ENCODE assay signal across 8 cellular contexts in the genomic region with DNA sequence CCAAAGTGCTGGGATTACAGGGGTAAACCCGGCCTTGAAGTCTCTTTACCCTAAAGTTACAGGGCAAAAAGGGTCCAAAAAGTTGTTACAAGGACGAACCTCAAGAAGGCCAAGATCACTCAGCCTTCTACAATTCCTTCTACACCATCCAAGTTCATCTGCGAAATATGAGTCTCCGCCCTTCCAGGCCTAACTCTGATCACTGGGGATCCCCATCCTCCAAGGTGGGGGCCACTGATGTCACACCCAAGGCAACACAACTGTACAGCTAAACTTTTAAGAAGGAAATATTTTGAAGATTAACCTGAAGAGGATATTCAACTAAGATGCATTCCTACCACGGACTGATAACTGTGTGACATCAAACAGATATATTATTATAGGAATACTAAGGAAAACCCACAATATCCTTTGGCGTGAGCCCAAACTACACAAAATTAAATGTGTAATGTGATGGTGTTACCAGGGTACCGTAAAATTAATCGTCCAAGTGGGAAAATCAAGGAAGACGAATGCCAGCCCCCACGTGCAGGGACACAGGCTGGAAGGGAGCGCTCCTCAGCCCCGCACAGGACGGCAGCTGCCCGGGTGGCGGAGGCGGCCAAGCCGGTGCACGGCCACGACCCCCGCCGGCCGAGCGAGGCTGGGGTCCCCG. TPM values are rescaled to one million over a fixed set of nuclear protein-coding genes. Genes with fewer than 3 reads are reported as not detected.
DNase-seq lines count a peak whose midpoint lies in the region; ATAC-seq and TF ChIP-seq lines count a peak whose summit lies in the region.

No MANE protein-coding gene starts in this region.

- H3K4me3 ChIP-seq in HL-60 (replicated peaks; ENCODE audit: insufficient read depth, low read length) (peak overlapping the region; percentile 59), adrenal gland (peak overlapping the region; percentile 21 to 63 (median 52)), tibial artery (peak overlapping the region; percentile 80 to 100)

- H3K9ac ChIP-seq in ES-I3 (ENCODE audit: low read depth, low read length) = peak overlapping the region; percentile 70

- no peak for DNase-seq in HL-60 (ENCODE audit: low read depth in 1 of 2, low spot score in 1 of 2)
- peak in 1 of 7 donors; percentile 16 for DNase-seq in adrenal gland
- DNase-seq in left kidney (ENCODE audit: low read depth, low spot score) = peak; percentile 26
- no peak for DNase-seq in tibial artery
- DNase-seq in cerebellar nuclear complex (lab: John Stamatoyannopoulos, UW) = no peak
- no peak for DNase-seq in NCI-H1436 treated with DMSO at 0.1 percent for 48 hours (lab: John Stamatoyannopoulos, UW)

- no peaks in the 10 kb centered on the region for H3K27me3 ChIP-seq in HL-60 (ENCODE audit: insufficient read depth, poor library complexity, severe bottlenecking)
- H3K27me3 ChIP-seq in adrenal gland = no peaks in the 10 kb centered on the region
- no peaks in the 10 kb centered on the region for H3K27me3 ChIP-seq in tibial artery

- H3K27ac ChIP-seq in HL-60 (replicated peaks) (peak overlapping the region; percentile 47; the same call in 1 of the 2 replicates), adrenal gland (no peak overlapping the region), tibial artery (peak overlapping the region; percentile 64 to 87)

- ATAC-seq in GM21381 (IDR thresholded peaks at IDR 0.05; ENCODE audit: unreplicated experiment) = peak; percentile 10

- intact Hi-C loops in adrenal gland (cut with DNase I) = no loop called here
- intact Hi-C loops in tibial artery (cut with DNase I; ENCODE audit: low total_unique reads) = loop anchor here (5.0 kb wide), 2 partner anchors 75 to 295 kb away; a partner anchor contains a TSS

- peaks cover 17% of the 10 kb centered on the region for H3K4me1 ChIP-seq in ES-I3 (ENCODE audit: insufficient read depth, low read length)
- H3K4me1 ChIP-seq in adrenal gland (replicated peaks in 1 of 2) = peaks cover 13 to 19% of the 10 kb centered on the region in 2 donors
- H3K4me1 ChIP-seq in tibial artery = peaks cover 0 to 16% (median 14%) of the 10 kb centered on the region in 4 donors

- no peaks in the 10 kb centered on the region for H3K9me3 ChIP-seq in ES-I3 (ENCODE audit: control insufficient read depth, insufficient read depth, low read length)
- no peaks in the 10 kb centered on the region for H3K9me3 ChIP-seq in adrenal gland (replicated peaks in 1 of 3)
- H3K9me3 ChIP-seq in tibial artery = no peaks in the 10 kb centered on the region

- H3K36me3 ChIP-seq in ES-I3 (ENCODE audit: insufficient read depth, low read length) (peaks cover 3% of the 10 kb centered on the region; the same call in 1 of the 2 replicates), adrenal gland (replicated peaks in 1 of 2) (peaks cover 0 to 11% of the 10 kb centered on the region in 2 donors), tibial artery (peaks cover 11 to 12% (median 11%) of the 10 kb centered on the region in 3 donors)

- no peak for TF ChIP-seq POLR2A in adrenal gland (IDR thresholded peaks at IDR 0.05)

- 15 to 29% (median 19%) methylated on average over 12 to 24 of the region's 24 CpGs for WGBS in adrenal gland, 4 donors

- TF ChIP-seq CTCF in HL-60 (IDR thresholded peaks at IDR 0.05; ENCODE audit: insufficient read depth, low read length) = no peak
- TF ChIP-seq CTCF in adrenal gland (IDR thresholded peaks at IDR 0.05) = no peak
- no peak for TF ChIP-seq CTCF in tibial artery (IDR thresholded peaks at IDR 0.05)

RNA-seq across cellular contexts. Expression of a gene that starts 1.0 kb away (rescaled TPM):
- total RNA-seq in adrenal gland = 10 to 100 TPM in 2 of 8 donors, 1 to 10 TPM in 6; 6.2 to 11.7 (median 8.3) TPM
- 1 to 10 TPM; 4.1 to 7.8 (median 6.6) TPM for polyA plus RNA-seq in adrenal gland

Comparison
In these comparisons a context has a peak if more than half of its experiments do, and no peak if none do; other contexts are left out.
1. H3K27ac ChIP-seq: peak in HL-60 (single experiment) and tibial artery (2 of 2); none in adrenal gland (0 of 5).
2. Peak in every context shown above with its lines, with median percentiles within 50 percentile points of each other: H3K4me3 ChIP-seq.